ENCODE assay signal across 10 cellular contexts in the genomic region with DNA sequence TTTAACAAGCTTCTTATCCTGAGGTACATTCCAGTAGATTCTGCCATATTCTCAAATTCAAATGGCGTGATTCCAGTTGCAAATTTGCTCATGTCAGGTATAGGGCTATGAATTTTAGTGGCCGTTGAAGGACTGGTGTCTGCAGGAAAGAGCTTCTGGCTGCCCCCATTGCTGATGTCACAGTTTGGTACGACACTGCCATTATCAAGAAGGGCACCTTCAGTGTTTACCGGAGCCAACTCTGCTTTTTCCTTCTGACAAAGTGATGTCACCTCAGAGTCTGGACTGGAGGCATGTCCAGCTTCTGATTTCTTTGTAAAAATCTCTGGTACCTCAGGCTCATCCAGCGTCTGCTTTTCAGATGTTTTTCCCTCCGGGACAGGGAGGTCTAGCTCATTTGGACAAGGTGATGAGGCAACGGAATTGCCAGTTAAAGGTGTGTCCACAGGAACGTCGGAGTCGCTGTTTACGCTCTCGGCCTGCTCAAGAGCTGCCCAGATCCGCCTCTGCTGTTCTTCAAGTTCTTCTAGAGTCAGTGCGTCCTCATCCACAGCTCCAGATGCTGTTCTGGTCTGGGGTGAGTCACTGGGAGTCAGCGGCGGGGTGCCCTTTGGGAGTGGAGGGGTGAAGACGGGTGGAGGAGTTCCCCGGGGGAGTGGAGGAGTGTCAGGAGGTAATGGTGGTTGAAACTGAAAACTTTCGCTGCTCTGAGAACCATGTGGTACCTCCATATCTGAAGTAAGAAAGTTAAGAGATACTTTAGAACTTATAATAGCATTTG. TPM values are rescaled to one million over a fixed set of nuclear protein-coding genes. Genes with fewer than 3 reads are reported as not detected.
DNase-seq lines count a peak whose midpoint lies in the region; ATAC-seq and TF ChIP-seq lines count a peak whose summit lies in the region.
"Had no signal": no experiment of that assay in that cellular context is flagged by ENCODE, and none has a peak within 500 bp of the region (broad histone marks: within the 10 kb centered on the region; RNA-seq: fewer than 3 reads in every experiment).

No MANE protein-coding gene starts in this region.

- no peaks in the 10 kb centered on the region for H3K9me3 ChIP-seq in PC-3 (ENCODE audit: low read length)
- H3K9me3 ChIP-seq in Karpas-422 (ENCODE audit: low read length) = no peaks in the 10 kb centered on the region

- H3K9me2 ChIP-seq in PC-3 (replicated peaks; ENCODE audit: low read length) (no peaks in the 10 kb centered on the region), Karpas-422 (replicated peaks; ENCODE audit: insufficient read depth, low read length) (no peaks in the 10 kb centered on the region)

- peaks cover 3% of the 10 kb centered on the region for H3F3A ChIP-seq in PC-3 (ENCODE audit: low read length, unreplicated experiment)

- H3K79me2 ChIP-seq in PC-3 (ENCODE audit: low read length) (no peaks in the 10 kb centered on the region), Karpas-422 (ENCODE audit: low read length) (no peaks in the 10 kb centered on the region)

- H3K36me3 ChIP-seq in PC-3 (ENCODE audit: low read depth, low read length) = peaks cover 48% of the 10 kb centered on the region
- peaks cover 24% of the 10 kb centered on the region; the same call in 1 of the 2 replicates for H3K36me3 ChIP-seq in Karpas-422 (ENCODE audit: insufficient read depth, low read length)

- H4K20me1 ChIP-seq in PC-3 (ENCODE audit: low read length) (no peaks in the 10 kb centered on the region), Karpas-422 (ENCODE audit: insufficient read depth, low read depth, low read length) (no peaks in the 10 kb centered on the region)

- no peak overlapping the region for H3K4me3 Mint-ChIP-seq in effector memory CD8-positive, alpha-beta T cell
- H3K4me3 Mint-ChIP-seq: nephron had no signal

- H3K27me3 Mint-ChIP-seq in effector memory CD8-positive, alpha-beta T cell = no peaks in the 10 kb centered on the region

- H3K27ac ChIP-seq in PC-3 (ENCODE audit: low read length) = no peak overlapping the region
- no peak overlapping the region for H3K27ac ChIP-seq in Karpas-422 (ENCODE audit: low read length)

- H3K27ac Mint-ChIP-seq in effector memory CD8-positive, alpha-beta T cell = peak overlapping the region; percentile 56 to 70
- H3K27ac Mint-ChIP-seq: nephron had no signal

- POLR2A ChIA-PET in PC-3 (lab: Charles Lee; ENCODE audit: unreplicated experiment) = no interaction called here

- H3K4me1 Mint-ChIP-seq in effector memory CD8-positive, alpha-beta T cell (ENCODE audit: low read depth in 2 of 2) = peaks cover 1 to 6% of the 10 kb centered on the region in 2 donors

- no peak overlapping the region for H2AFZ ChIP-seq in PC-3 (ENCODE audit: low read length)
- H2AFZ ChIP-seq in Karpas-422 (ENCODE audit: low read length) = no peak overlapping the region

- BruUV-seq in PC-3 (replicated peaks; lab: Mats Ljungman, UMichigan) = no TSS peak

- no peaks in the 10 kb centered on the region for H3K9me3 Mint-ChIP-seq in effector memory CD8-positive, alpha-beta T cell
- H3K9me3 Mint-ChIP-seq: nephron had no signal

- H3K4me1 ChIP-seq in PC-3 (ENCODE audit: insufficient read depth, low read length) (no peaks in the 10 kb centered on the region), Karpas-422 (ENCODE audit: low read length) (no peaks in the 10 kb centered on the region)

- TF ChIP-seq CTCF in PC-3 (conservative IDR thresholded peaks at IDR 0.05; ENCODE audit: low read depth, low read length) = no peak

- H3K4me3 ChIP-seq in PC-3 (ENCODE audit: low read length) (no peak overlapping the region), Karpas-422 (ENCODE audit: low read length) (no peak overlapping the region)

- H3K9ac ChIP-seq in PC-3 (ENCODE audit: low read length) (no peak overlapping the region), Karpas-422 (ENCODE audit: low read length) (no peak overlapping the region)

- no peaks in the 10 kb centered on the region for H3K27me3 ChIP-seq in PC-3 (ENCODE audit: low read length)
- H3K27me3 ChIP-seq in Karpas-422 (ENCODE audit: low read length) = no peaks in the 10 kb centered on the region

- no peak overlapping the region for H3K4me2 ChIP-seq in PC-3 (ENCODE audit: low read length)
- H3K4me2 ChIP-seq in Karpas-422 (ENCODE audit: low read depth, low read length, poor library complexity, severe bottlenecking) = no peak overlapping the region

- H3K36me3 Mint-ChIP-seq in effector memory CD8-positive, alpha-beta T cell (ENCODE audit: insufficient read depth) = peaks cover 57% of the 10 kb centered on the region

- intact Hi-C loops in PC-3 (cut with micrococcal nuclease) = no loop called here

- DNase-seq in PC-3 (no peak), GM03348 (ENCODE audit: low spot score) (no peak), Karpas-422 (no peak), kidney tubule cell (ENCODE audit: low spot score) (no peak)
- no peak for DNase-seq in effector memory CD8-positive, alpha-beta T cell
- DNase-seq in stimulated activated CD4-positive, alpha-beta T cell treated with anti-CD3 and anti-CD28 coated beads, Interleukin-2, amount 100 ng/mL, for 24 hours = peak; percentile 59 to 73
- DNase-seq: activated gamma-delta T cell treated with Interleukin-2 at 50 U/mL for 16 hours had no signal

- ATAC-seq in GM18868 (IDR thresholded peaks at IDR 0.05; ENCODE audit: unreplicated experiment) (peak; percentile 67), PC-3 (peak; percentile 30; the same call in 1 of the 2 replicates), GM18909 (IDR thresholded peaks at IDR 0.05; ENCODE audit: poor library complexity, unreplicated experiment) (no peak)
- ATAC-seq in effector memory CD8-positive, alpha-beta T cell (replicated peaks) = no peak

- CTCF ChIA-PET in PC-3 (lab: Charles Lee) = no interaction called here

RNA-seq across cellular contexts. Expression of a gene that starts 27.0 kb away (rescaled TPM):
- 14.4 and 15.0 TPM in 2 replicates for total RNA-seq in PC-3 (2014; rRNA removed)
- 30.8 and 35.3 TPM in 2 replicates for total RNA-seq in Karpas-422 (2014; rRNA removed; shearing (Covaris generic); ENCODE audit: low replicate concordance)

RNA-seq across cellular contexts. Expression of a gene that starts 51.3 kb away (rescaled TPM):
- 46.4 and 57.9 TPM in 2 replicates for total RNA-seq in PC-3 (2014; rRNA removed)
- total RNA-seq in Karpas-422 (2014; rRNA removed; shearing (Covaris generic); ENCODE audit: low replicate concordance) = 16.0 and 18.0 TPM in 2 replicates

RNA-seq across cellular contexts. Expression of a gene that starts 53.0 kb away (rescaled TPM):
- 87.3 and 105 TPM in 2 replicates for total RNA-seq in PC-3 (2014; rRNA removed)
- 71.4 and 71.9 TPM in 2 replicates for total RNA-seq in Karpas-422 (2014; rRNA removed; shearing (Covaris generic); ENCODE audit: low replicate concordance)

RNA-seq across cellular contexts. Expression of a gene that starts 53.3 kb away (rescaled TPM):
- 80.3 and 84.8 TPM in 2 replicates for total RNA-seq in PC-3 (2014; rRNA removed)
- 25.4 and 65.9 TPM in 2 replicates for total RNA-seq in Karpas-422 (2014; rRNA removed; shearing (Covaris generic); ENCODE audit: low replicate concordance)

Comparison
In these comparisons a context has a peak if more than half of its experiments do, and no peak if none do; other contexts are left out.
1. ATAC-seq: peak in GM18868 (single experiment) and PC-3 (single experiment); none in effector memory CD8-positive, alpha-beta T cell (single experiment) and GM18909 (single experiment).
2. DNase-seq: peak in stimulated activated CD4-positive, alpha-beta T cell treated with anti-CD3 and anti-CD28 coated beads, Interleukin-2, amount 100 ng/mL, for 24 hours (2 of 2); none in PC-3 (single experiment), effector memory CD8-positive, alpha-beta T cell (0 of 3), GM03348 (single experiment), Karpas-422 (single experiment) and kidney tubule cell (single experiment).